ENCODE assay signal across 29 cellular contexts in the genomic region with DNA sequence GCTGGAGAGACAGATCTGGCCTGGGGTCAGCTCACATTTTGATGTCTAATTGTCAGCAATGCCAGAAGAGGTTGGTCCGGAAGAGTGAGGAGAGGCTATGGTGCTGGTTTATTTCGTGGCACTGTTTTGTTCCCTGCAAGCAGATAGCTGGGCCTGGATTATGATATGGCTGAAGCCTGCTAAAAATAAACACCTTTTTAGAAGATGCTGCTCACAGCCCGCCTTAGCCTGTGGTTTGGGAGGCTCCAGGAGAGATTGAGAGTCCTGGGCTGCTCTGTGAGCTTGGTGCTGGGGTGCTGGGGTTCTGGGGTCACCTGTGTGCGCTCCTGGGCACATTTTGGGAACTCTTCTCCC. TPM values are rescaled to one million over a fixed set of nuclear protein-coding genes. Genes with fewer than 3 reads are reported as not detected.
"Had no signal": no experiment of that assay in that cellular context is flagged by ENCODE, and none has a peak within 500 bp of the region (broad histone marks: within the 10 kb centered on the region; RNA-seq: fewer than 3 reads in every experiment).

No MANE protein-coding gene starts in this region.

- DNase-seq: hypothalamus; immature natural killer cell; kidney; lower lobe of right lung; mammary epithelial cell; mesenchymal stem cell; naive thymus-derived CD8-positive, alpha-beta T cell; occipital lobe; stimulated activated CD4-positive, alpha-beta T cell treated with anti-CD3 and anti-CD28 coated beads, Interleukin-12 subunit alpha, Interleukin-12 subunit beta, amount 100 ng/mL, for 4 hours; stimulated activated CD4-positive, alpha-beta T cell treated with anti-CD3 and anti-CD28 coated beads, Interleukin-15, amount 100 ng/mL, for 24 hours; stimulated activated CD4-positive, alpha-beta T cell treated with anti-CD3 and anti-CD28 coated beads, Interleukin-2, amount 100 ng/mL, for 24 hours; stimulated activated CD4-positive, alpha-beta T cell treated with anti-CD3 and anti-CD28 coated beads, Interleukin-4, amount 100 ng/mL, for 1 hour; stimulated activated naive B cell treated with anti-CD40 and anti-IgM and Interleukin-4, amounts not matched to agents 10 μg/mL and 1 μg/mL and 100 μg/mL, for 72 hours; tibial artery; trophoblast cell; upper lobe of right lung had no signal

- H3K36me3 ChIP-seq: lower lobe of right lung, neutrophil, right atrium auricular region, suprapubic skin, thoracic aorta, tibial artery, upper lobe of right lung had no signal

- H3K4me3 ChIP-seq: lower lobe of right lung, right atrium auricular region, skin epidermis, suprapubic skin, thoracic aorta, tibial artery, upper lobe of right lung had no signal

- H2AFZ ChIP-seq: parathyroid adenoma had no signal

- ATAC-seq: left lobe of liver; lower lobe of right lung; naive thymus-derived CD8-positive, alpha-beta T cell; sciatic nerve; stimulated activated naive B cell treated with anti-CD40 and anti-IgM and Interleukin-4, amounts not matched to agents 10 μg/mL and 1 μg/mL and 100 μg/mL, for 72 hours; upper lobe of right lung had no signal

- H3K27ac ChIP-seq: lower lobe of right lung, neutrophil, parathyroid adenoma, right atrium auricular region, skin epidermis, suprapubic skin, thoracic aorta, tibial artery, upper lobe of right lung had no signal

- H3K9ac ChIP-seq: parathyroid adenoma had no signal

- H3K27me3 ChIP-seq: right atrium auricular region had no signal

- H3K4me1 ChIP-seq: lower lobe of right lung, parathyroid adenoma, right atrium auricular region, suprapubic skin, tibial artery, upper lobe of right lung had no signal

- H3K9me3 ChIP-seq: lower lobe of right lung, neutrophil, right atrium auricular region, suprapubic skin, thoracic aorta, tibial artery, upper lobe of right lung had no signal

RNA-seq across cellular contexts. Expression of a gene that starts 29.6 kb away (rescaled TPM):
- total RNA-seq: left lobe of liver; liver; lower lobe of right lung; naive thymus-derived CD8-positive, alpha-beta T cell; osteocyte; progenitor cell of endocrine pancreas; pulmonary artery endothelial cell; renal cortical epithelial cell; thoracic aorta; upper lobe of right lung had no signal
- polyA plus RNA-seq: immature natural killer cell; liver; mammary epithelial cell; naive thymus-derived CD8-positive, alpha-beta T cell had no signal
